ENCODE assay signal across 20 cellular contexts in genomic region chr7:41910916-41911315, GRCh38.
DNase-seq lines count a peak whose midpoint lies in the region; ATAC-seq and TF ChIP-seq lines count a peak whose summit lies in the region.
"Had no signal": no experiment of that assay in that cellular context is flagged by ENCODE, and none has a peak within 500 bp of the region (broad histone marks: within the 10 kb centered on the region; RNA-seq: fewer than 3 reads in every experiment).

No MANE protein-coding gene starts in this region.

- H3K9me3 Mint-ChIP-seq in stimulated activated naive CD8-positive, alpha-beta T cell treated with anti-CD3 and anti-CD28 coated beads, Interleukin-15, Interleukin-2, amounts not matched to agents 100 ng/mL and 50 ng/mL, for 24 hours = peaks cover 4% of the 10 kb centered on the region
- H3K9me3 Mint-ChIP-seq in activated naive CD8-positive, alpha-beta T cell treated with anti-CD3 and anti-CD28 coated beads, Interleukin-2, amount 50 U/mL, for 24 hours = peaks cover 8% of the 10 kb centered on the region
- H3K9me3 Mint-ChIP-seq in mesothelial cell of epicardium = peaks cover 25% of the 10 kb centered on the region

- no peak for ATAC-seq in stimulated activated naive CD8-positive, alpha-beta T cell treated with anti-CD3 and anti-CD28 coated beads, Interleukin-15, Interleukin-2, amounts not matched to agents 100 U/mL and 50 U/mL, for 24 hours
- peak; percentile 24 for ATAC-seq in activated naive CD8-positive, alpha-beta T cell treated with anti-CD3 and anti-CD28 coated beads, Interleukin-2, amount 50 U/mL, for 24 hours
- ATAC-seq in foreskin keratinocyte (no peak), HG03571 (IDR thresholded peaks at IDR 0.05; ENCODE audit: unreplicated experiment) (no peak)
- ATAC-seq: A549 had no signal

- peak overlapping the region; percentile 60 for H3K27ac Mint-ChIP-seq in stimulated activated naive CD8-positive, alpha-beta T cell treated with anti-CD3 and anti-CD28 coated beads, Interleukin-15, Interleukin-2, amounts not matched to agents 100 ng/mL and 50 ng/mL, for 24 hours
- no peak overlapping the region for H3K27ac Mint-ChIP-seq in activated naive CD8-positive, alpha-beta T cell treated with anti-CD3 and anti-CD28 coated beads, Interleukin-2, amount 50 U/mL, for 24 hours
- H3K27ac Mint-ChIP-seq in mesothelial cell of epicardium = no peak overlapping the region

- no peak for DNase-seq in stimulated activated naive CD8-positive, alpha-beta T cell treated with anti-CD3 and anti-CD28 coated beads, Interleukin-15, Interleukin-2, amounts not matched to agents 100 U/mL and 50 U/mL, for 24 hours
- no peak for DNase-seq in activated naive CD8-positive, alpha-beta T cell treated with anti-CD3 and anti-CD28 coated beads, Interleukin-2, amount 50 U/mL, for 24 hours
- peak in 1 of 2 donors; percentile 44 for DNase-seq in foreskin keratinocyte
- DNase-seq in NCI-H2107 (lab: John Stamatoyannopoulos, UW) = no peak
- DNase-seq in activated CD4-positive, CD25-positive, alpha-beta regulatory T cell (lab: John Stamatoyannopoulos, UW) = no peak
- no peak for DNase-seq in mesothelial cell of epicardium (ENCODE audit: low spot score in 2 of 2, unreplicated experiment in 2 of 2)
- DNase-seq: AML-193; Caco-2; CD4-positive, CD25-positive, alpha-beta regulatory T cell; GOT3; KG1; NCI-H1417 treated with DMSO at 0.1 percent for 48 hours; NCI-H1930; NCI-H2171; NCI-H446; NCI-H748 treated with DMSO at 0.1 percent for 48 hours; SJCRH30 had no signal

- no peak overlapping the region for H3K4me3 Mint-ChIP-seq in stimulated activated naive CD8-positive, alpha-beta T cell treated with anti-CD3 and anti-CD28 coated beads, Interleukin-15, Interleukin-2, amounts not matched to agents 100 ng/mL and 50 ng/mL, for 24 hours
- no peak overlapping the region for H3K4me3 Mint-ChIP-seq in activated naive CD8-positive, alpha-beta T cell treated with anti-CD3 and anti-CD28 coated beads, Interleukin-2, amount 50 U/mL, for 24 hours
- no peak overlapping the region for H3K4me3 Mint-ChIP-seq in mesothelial cell of epicardium
- H3K4me3 Mint-ChIP-seq: CD4-positive, CD25-positive, alpha-beta regulatory T cell had no signal

- peaks cover 23% of the 10 kb centered on the region for H3K27me3 Mint-ChIP-seq in stimulated activated naive CD8-positive, alpha-beta T cell treated with anti-CD3 and anti-CD28 coated beads, Interleukin-15, Interleukin-2, amounts not matched to agents 100 ng/mL and 50 ng/mL, for 24 hours
- peaks cover 17% of the 10 kb centered on the region for H3K27me3 Mint-ChIP-seq in activated naive CD8-positive, alpha-beta T cell treated with anti-CD3 and anti-CD28 coated beads, Interleukin-2, amount 50 U/mL, for 24 hours
- no peaks in the 10 kb centered on the region for H3K27me3 Mint-ChIP-seq in mesothelial cell of epicardium (ENCODE audit: low read depth)
- H3K27me3 Mint-ChIP-seq: CD4-positive, CD25-positive, alpha-beta regulatory T cell had no signal

- peaks cover 18% of the 10 kb centered on the region for H3K4me1 Mint-ChIP-seq in stimulated activated naive CD8-positive, alpha-beta T cell treated with anti-CD3 and anti-CD28 coated beads, Interleukin-15, Interleukin-2, amounts not matched to agents 100 ng/mL and 50 ng/mL, for 24 hours (ENCODE audit: low read depth)
- peaks cover 21% of the 10 kb centered on the region for H3K4me1 Mint-ChIP-seq in activated naive CD8-positive, alpha-beta T cell treated with anti-CD3 and anti-CD28 coated beads, Interleukin-2, amount 50 U/mL, for 24 hours
- H3K4me1 Mint-ChIP-seq in mesothelial cell of epicardium = peaks cover 8% of the 10 kb centered on the region
- H3K4me1 Mint-ChIP-seq: CD4-positive, CD25-positive, alpha-beta regulatory T cell had no signal

- no peaks in the 10 kb centered on the region for H3K27me3 ChIP-seq in foreskin keratinocyte
- H3K27me3 ChIP-seq: SJCRH30 had no signal

- H3K36me3 Mint-ChIP-seq in stimulated activated naive CD8-positive, alpha-beta T cell treated with anti-CD3 and anti-CD28 coated beads, Interleukin-15, Interleukin-2, amounts not matched to agents 100 ng/mL and 50 ng/mL, for 24 hours (ENCODE audit: low read depth) = no peaks in the 10 kb centered on the region
- no peaks in the 10 kb centered on the region for H3K36me3 Mint-ChIP-seq in activated naive CD8-positive, alpha-beta T cell treated with anti-CD3 and anti-CD28 coated beads, Interleukin-2, amount 50 U/mL, for 24 hours (ENCODE audit: low read depth)
- H3K36me3 Mint-ChIP-seq in mesothelial cell of epicardium = peaks cover 5% of the 10 kb centered on the region
- H3K36me3 Mint-ChIP-seq: CD4-positive, CD25-positive, alpha-beta regulatory T cell had no signal

- H3K27ac ChIP-seq in foreskin keratinocyte = peak overlapping the region; percentile 96
- H3K27ac ChIP-seq: A549, SJCRH30 had no signal

- no peak for TF ChIP-seq CTCF in foreskin keratinocyte (conservative IDR thresholded peaks at IDR 0.05)
- TF ChIP-seq CTCF in mesothelial cell of epicardium (IDR thresholded peaks at IDR 0.05; ENCODE audit: unreplicated experiment) = no peak

- peaks cover 31% of the 10 kb centered on the region for H3K4me1 ChIP-seq in foreskin keratinocyte
- H3K4me1 ChIP-seq: Caco-2, SJCRH30 had no signal
